In the genomic region with DNA sequence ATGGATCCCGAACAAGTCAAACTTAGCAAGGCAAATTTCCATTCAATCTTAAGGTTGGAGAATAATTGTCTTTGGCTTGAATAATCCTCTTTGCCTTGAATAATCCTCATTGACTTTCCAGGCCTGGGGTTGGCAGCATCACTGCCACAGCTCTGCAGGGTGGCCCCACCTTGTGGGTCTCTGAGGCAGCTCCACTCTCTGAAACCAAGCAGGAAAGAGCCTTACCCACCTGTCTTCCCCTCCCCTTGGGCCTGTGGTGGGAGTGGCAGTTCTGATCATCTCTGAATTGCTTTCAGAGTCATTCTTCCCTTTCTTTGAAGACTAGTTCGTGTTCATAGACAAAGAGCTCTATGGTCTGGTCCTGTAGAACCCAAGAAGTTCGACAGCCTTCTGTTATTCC, we compare ENCODE assay signal across 1 cellular context.
TF ChIP-seq lines count a peak whose summit lies in the region.

No MANE protein-coding gene starts in this region.

TF ChIP-seq in GM23338, 12 proteins besides CTCF, POLR2A, EP300 and RAD21:
- TF ChIP-seq, protein P1, sequence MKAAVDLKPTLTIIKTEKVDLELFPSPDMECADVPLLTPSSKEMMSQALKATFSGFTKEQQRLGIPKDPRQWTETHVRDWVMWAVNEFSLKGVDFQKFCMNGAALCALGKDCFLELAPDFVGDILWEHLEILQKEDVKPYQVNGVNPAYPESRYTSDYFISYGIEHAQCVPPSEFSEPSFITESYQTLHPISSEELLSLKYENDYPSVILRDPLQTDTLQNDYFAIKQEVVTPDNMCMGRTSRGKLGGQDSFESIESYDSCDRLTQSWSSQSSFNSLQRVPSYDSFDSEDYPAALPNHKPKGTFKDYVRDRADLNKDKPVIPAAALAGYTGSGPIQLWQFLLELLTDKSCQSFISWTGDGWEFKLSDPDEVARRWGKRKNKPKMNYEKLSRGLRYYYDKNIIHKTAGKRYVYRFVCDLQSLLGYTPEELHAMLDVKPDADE (IDR thresholded peaks at IDR 0.05) = no peak
